8 cellular contexts compared by ENCODE assay signal in the genomic region with DNA sequence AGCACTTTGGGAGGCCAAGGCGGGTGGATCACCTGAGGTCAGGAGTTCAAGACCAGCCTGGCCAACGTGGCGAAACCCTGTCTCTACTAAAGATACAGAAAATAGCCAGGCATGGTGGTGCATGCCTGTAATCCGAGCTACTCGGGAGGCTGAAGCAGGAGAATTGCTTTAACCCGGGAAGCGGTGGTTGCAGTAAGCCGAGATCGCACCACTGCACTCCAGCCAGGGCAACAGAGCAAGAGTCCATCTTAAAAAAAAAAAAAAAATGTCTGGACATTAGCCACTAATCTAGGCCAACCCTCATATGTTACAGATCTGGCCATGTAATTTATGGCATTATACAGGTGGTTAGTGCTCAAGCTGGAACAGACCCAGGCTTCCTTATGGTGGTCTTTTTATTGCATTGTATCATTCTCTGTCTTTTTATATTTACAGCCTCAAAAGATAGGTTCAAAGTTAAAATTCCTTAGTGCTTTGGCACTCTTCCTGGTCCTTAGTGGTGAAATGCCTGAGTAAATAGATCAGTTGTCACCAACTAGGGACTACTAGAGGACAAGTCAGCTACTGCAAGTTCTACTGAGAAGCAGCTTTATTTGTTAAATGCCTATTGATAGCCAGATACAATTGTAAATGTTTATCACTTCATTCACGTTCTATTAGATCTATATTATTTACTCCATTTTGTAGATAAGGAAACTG. TPM values are rescaled to one million over a fixed set of nuclear protein-coding genes. Genes with fewer than 3 reads are reported as not detected.
A peak's percentile ranks its signal among the peaks of the same experiment; 100 is the strongest.
DNase-seq lines count a peak whose midpoint lies in the region; ATAC-seq, FAIRE-seq and TF ChIP-seq lines count a peak whose summit lies in the region.

No MANE protein-coding gene starts in this region.

- H3K79me2 ChIP-seq in DND-41 (ENCODE audit: insufficient read depth, low read length), result no peaks in the 10 kb centered on the region

- no peak overlapping the region for H3K9ac ChIP-seq in DND-41 (ENCODE audit: low read depth, low read length)

- TF ChIP-seq CTCF in DND-41 (IDR thresholded peaks at IDR 0.05; ENCODE audit: borderline replicate concordance, extremely low read depth, low read length, poor library complexity, severe bottlenecking) (peak; percentile 37), LNCAP (IDR thresholded peaks at IDR 0.05) (peak; percentile 70), cardiac fibroblast (IDR thresholded peaks at IDR 0.05; ENCODE audit: low read depth, low read length) (peak; percentile 41)

- H3K4me2 ChIP-seq in DND-41 (ENCODE audit: insufficient read depth, low read length), result no peak overlapping the region

- no peak for TF ChIP-seq POLR2A in GM12892 (IDR thresholded peaks at IDR 0.05; ENCODE audit: low read depth, low read length)

- H3K4me3 ChIP-seq in DND-41 (ENCODE audit: low read depth in 1 of 2, low read length in 2 of 2), result no peak overlapping the region
- H3K4me3 ChIP-seq in cardiac fibroblast (replicated peaks in 1 of 2; ENCODE audit: low read depth in 2 of 2, low read length in 2 of 2), result no peak overlapping the region

- no peaks in the 10 kb centered on the region for H3K36me3 ChIP-seq in DND-41 (ENCODE audit: insufficient read depth, low read length)

- ATAC-seq in DND-41 (ENCODE audit: insufficient read depth, low read depth) (no peak), HG02938 (IDR thresholded peaks at IDR 0.05; ENCODE audit: unreplicated experiment) (no peak), GM18907 (IDR thresholded peaks at IDR 0.05; ENCODE audit: unreplicated experiment) (no peak), GM21447 (IDR thresholded peaks at IDR 0.05; ENCODE audit: unreplicated experiment) (no peak)

- no peaks in the 10 kb centered on the region for H3K4me1 ChIP-seq in DND-41 (ENCODE audit: insufficient read depth, low read length)

- no peaks in the 10 kb centered on the region for H4K20me1 ChIP-seq in DND-41 (ENCODE audit: insufficient read depth, low read length)

- no peak overlapping the region for H2AFZ ChIP-seq in DND-41 (ENCODE audit: low read depth, low read length)

- no peak for DNase-seq in DND-41
- DNase-seq in cardiac fibroblast (ENCODE audit: low read depth in 2 of 2), result peak; percentile 50 to 66
- DNase-seq in midbrain (lab: John Stamatoyannopoulos, UW), result peak; percentile 36
- no peak for DNase-seq in GM12892 (ENCODE audit: insufficient read length)

- H3K27ac ChIP-seq in DND-41 (ENCODE audit: low read length), result no peak overlapping the region

- no peaks in the 10 kb centered on the region for H3K9me3 ChIP-seq in DND-41 (ENCODE audit: insufficient read depth, low read length, severe bottlenecking)

- FAIRE-seq in GM12892 (lab: Jason Lieb, UNC), result no peak

- H3K27me3 ChIP-seq in DND-41 (ENCODE audit: insufficient read depth, low read length, poor library complexity), result no peaks in the 10 kb centered on the region

RNA-seq across cellular contexts. Expression of a gene that starts 16.0 kb away (rescaled TPM):
- polyA plus RNA-seq in GM12892 (2012; ENCODE audit: missing spikeins), result 7.4 TPM

RNA-seq across cellular contexts. Expression of a gene that starts 42.7 kb away (rescaled TPM):
- 24.4 TPM for polyA plus RNA-seq in GM12892 (2012; ENCODE audit: missing spikeins)

RNA-seq across cellular contexts. Expression of a gene that starts 42.8 kb away (rescaled TPM):
- 10.6 TPM for polyA plus RNA-seq in GM12892 (2012; ENCODE audit: missing spikeins)

Comparison
In these comparisons a context has a peak if more than half of its experiments do, and no peak if none do; other contexts are left out.
1. DNase-seq: peak in cardiac fibroblast (2 of 2) and midbrain (single experiment); none in DND-41 (single experiment) and GM12892 (single experiment).
2. Peak in every context shown above with its lines, with median percentiles within 50 percentile points of each other: CTCF ChIP-seq.